In the genomic region with DNA sequence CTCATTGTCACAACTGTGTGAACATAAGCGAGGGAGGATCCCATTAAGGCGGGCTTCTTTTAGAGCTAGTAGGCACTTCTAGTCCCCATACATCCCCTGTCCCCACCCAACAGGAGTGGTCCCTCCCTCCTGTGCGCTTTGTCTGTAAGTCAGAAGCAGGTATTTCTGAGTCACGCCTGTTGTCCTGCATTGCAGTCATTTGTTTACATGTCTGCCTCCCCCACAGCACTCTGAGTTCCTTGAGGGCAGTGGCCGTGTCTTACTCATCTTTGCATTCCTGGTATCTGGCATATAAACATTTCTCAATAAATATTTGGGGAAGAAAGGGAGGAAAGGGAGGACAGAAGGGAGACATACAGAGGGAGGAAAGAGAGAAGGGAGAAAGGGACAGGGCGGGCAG, we compare ENCODE assay signal across 9 cellular contexts. TPM values are rescaled to one million over a fixed set of nuclear protein-coding genes. Genes with fewer than 3 reads are reported as not detected.
DNase-seq lines count a peak whose midpoint lies in the region; ATAC-seq and TF ChIP-seq lines count a peak whose summit lies in the region.
"Had no signal": no experiment of that assay in that cellular context is flagged by ENCODE, and none has a peak within 500 bp of the region (broad histone marks: within the 10 kb centered on the region; RNA-seq: fewer than 3 reads in every experiment).

No MANE protein-coding gene starts in this region.

- ATAC-seq in foreskin keratinocyte, result peak; percentile 71
- ATAC-seq: stimulated activated naive B cell treated with anti-CD40 and anti-IgM and Interleukin-4, amounts not matched to agents 10 μg/mL and 1 μg/mL and 100 μg/mL, for 72 hours had no signal

- POLR2A ChIA-PET in HEK293 (lab: Yijun Ruan, JAX), result no interaction called here

- CTCF ChIA-PET in HEK293 (lab: Yijun Ruan, JAX), result interaction anchor here (0.6 to 1.6 kb wide), 3 partner anchors 9 to 45 kb away, joined by 3 to 4 read pairs (median 3); no protein-coding TSS in a partner anchor

- TF ChIP-seq CTCF in HEK293 (tag by site-specific recombination; IDR thresholded peaks at IDR 0.05) (no peak), foreskin keratinocyte (conservative IDR thresholded peaks at IDR 0.05) (no peak)

- H3K36me3 ChIP-seq in HEK293 (ENCODE audit: control insufficient read depth in 2 of 2, insufficient read depth in 1 of 2, low read length in 2 of 2), result no peaks in the 10 kb centered on the region
- no peaks in the 10 kb centered on the region for H3K36me3 ChIP-seq in adipocyte (ENCODE audit: control insufficient read depth, insufficient read depth, low read length, severe bottlenecking)

- H3K9ac ChIP-seq in adipocyte (ENCODE audit: low read length), result no peak overlapping the region

- H3K27me3 ChIP-seq in adipocyte (replicated peaks; ENCODE audit: control insufficient read depth, insufficient read depth, low read length) (peaks cover 1% of the 10 kb centered on the region), foreskin keratinocyte (no peaks in the 10 kb centered on the region)

- no peak overlapping the region for H3K27ac ChIP-seq in HEK293 (ENCODE audit: extremely low read depth, low read depth, low read length)
- peak overlapping the region; percentile 89 for H3K27ac ChIP-seq in foreskin keratinocyte

- H3K9me3 ChIP-seq in HEK293 (ENCODE audit: control insufficient read depth, insufficient read depth, low read depth, low read length) (no peaks in the 10 kb centered on the region), adipocyte (ENCODE audit: control insufficient read depth, low read length) (no peaks in the 10 kb centered on the region)

- DNase-seq in adipocyte (ENCODE audit: low read depth) (peak; percentile 89), foreskin keratinocyte (peak; percentile 80 to 92), stromal cell of bone marrow (ENCODE audit: low read depth) (peak; percentile 13), NCI-H2227 (lab: John Stamatoyannopoulos, UW; ENCODE audit: unreplicated experiment) (no peak), NCI-H1092 (lab: John Stamatoyannopoulos, UW) (no peak), NCI-H2029 (lab: John Stamatoyannopoulos, UW) (no peak)
- DNase-seq: kidney; stimulated activated naive B cell treated with anti-CD40 and anti-IgM and Interleukin-4, amounts not matched to agents 10 μg/mL and 1 μg/mL and 100 μg/mL, for 72 hours had no signal

- H3K4me1 ChIP-seq in HEK293 (ENCODE audit: control insufficient read depth, insufficient read depth, low read length) (no peaks in the 10 kb centered on the region), adipocyte (ENCODE audit: control insufficient read depth, insufficient read depth, low read length) (peaks cover 48% of the 10 kb centered on the region), foreskin keratinocyte (peaks cover 33% of the 10 kb centered on the region)

- H3K4me3 ChIP-seq in HEK293 (ENCODE audit: low read depth, low read length) (no peak overlapping the region), adipocyte (ENCODE audit: low read length) (no peak overlapping the region)

TF ChIP-seq in HEK293, 187 proteins besides CTCF, POLR2A, EP300 and RAD21 (continues in another document):
- TF ChIP-seq ZNF624 (tag by site-specific recombination; IDR thresholded peaks at IDR 0.05) (no peak), ZNF623 (tag by site-specific recombination; IDR thresholded peaks at IDR 0.05) (no peak), GLIS1 (tag by site-specific recombination; IDR thresholded peaks at IDR 0.05) (0 out of 2 replicates have a peak, but pooled peaks have one; percentile 33), ZNF777 (tag by site-specific recombination; IDR thresholded peaks at IDR 0.05; ENCODE audit: borderline replicate concordance) (no peak), ZNF140 (tag by site-specific recombination; IDR thresholded peaks at IDR 0.05) (no peak), SP3 (tag by site-specific recombination; IDR thresholded peaks at IDR 0.05) (no peak), ZNF664 (tag by site-specific recombination; IDR thresholded peaks at IDR 0.05) (no peak), ZNF561 (tag by site-specific recombination; IDR thresholded peaks at IDR 0.05; ENCODE audit: borderline replicate concordance) (no peak), YY2 (tag by site-specific recombination; IDR thresholded peaks at IDR 0.05) (no peak), KLF9 (tag by site-specific recombination; IDR thresholded peaks at IDR 0.05; ENCODE audit: low read depth) (no peak), ZNF202 (tag by site-specific recombination; IDR thresholded peaks at IDR 0.05; ENCODE audit: borderline replicate concordance) (no peak), INSM2 (tag by site-specific recombination; IDR thresholded peaks at IDR 0.05) (no peak), KLF17 (tag by site-specific recombination; IDR thresholded peaks at IDR 0.05) (peak; percentile 96), FEZF1 (tag by site-specific recombination; IDR thresholded peaks at IDR 0.05) (no peak)
- TF ChIP-seq, protein P1, sequence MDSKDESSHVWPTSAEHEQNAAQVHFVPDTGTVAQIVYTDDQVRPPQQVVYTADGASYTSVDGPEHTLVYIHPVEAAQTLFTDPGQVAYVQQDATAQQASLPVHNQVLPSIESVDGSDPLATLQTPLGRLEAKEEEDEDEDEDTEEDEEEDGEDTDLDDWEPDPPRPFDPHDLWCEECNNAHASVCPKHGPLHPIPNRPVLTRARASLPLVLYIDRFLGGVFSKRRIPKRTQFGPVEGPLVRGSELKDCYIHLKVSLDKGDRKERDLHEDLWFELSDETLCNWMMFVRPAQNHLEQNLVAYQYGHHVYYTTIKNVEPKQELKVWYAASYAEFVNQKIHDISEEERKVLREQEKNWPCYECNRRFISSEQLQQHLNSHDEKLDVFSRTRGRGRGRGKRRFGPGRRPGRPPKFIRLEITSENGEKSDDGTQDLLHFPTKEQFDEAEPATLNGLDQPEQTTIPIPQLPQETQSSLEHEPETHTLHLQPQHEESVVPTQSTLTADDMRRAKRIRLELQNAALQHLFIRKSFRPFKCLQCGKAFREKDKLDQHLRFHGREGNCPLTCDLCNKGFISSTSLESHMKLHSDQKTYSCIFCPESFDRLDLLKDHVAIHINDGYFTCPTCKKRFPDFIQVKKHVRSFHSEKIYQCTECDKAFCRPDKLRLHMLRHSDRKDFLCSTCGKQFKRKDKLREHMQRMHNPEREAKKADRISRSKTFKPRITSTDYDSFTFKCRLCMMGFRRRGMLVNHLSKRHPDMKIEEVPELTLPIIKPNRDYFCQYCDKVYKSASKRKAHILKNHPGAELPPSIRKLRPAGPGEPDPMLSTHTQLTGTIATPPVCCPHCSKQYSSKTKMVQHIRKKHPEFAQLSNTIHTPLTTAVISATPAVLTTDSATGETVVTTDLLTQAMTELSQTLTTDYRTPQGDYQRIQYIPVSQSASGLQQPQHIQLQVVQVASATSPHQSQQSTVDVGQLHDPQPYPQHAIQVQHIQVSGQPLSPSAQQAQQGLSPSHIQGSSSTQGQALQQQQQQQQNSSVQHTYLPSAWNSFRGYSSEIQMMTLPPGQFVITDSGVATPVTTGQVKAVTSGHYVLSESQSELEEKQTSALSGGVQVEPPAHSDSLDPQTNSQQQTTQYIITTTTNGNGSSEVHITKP (tag by site-specific recombination; IDR thresholded peaks at IDR 0.05), result no peak
- TF ChIP-seq, protein P2, sequence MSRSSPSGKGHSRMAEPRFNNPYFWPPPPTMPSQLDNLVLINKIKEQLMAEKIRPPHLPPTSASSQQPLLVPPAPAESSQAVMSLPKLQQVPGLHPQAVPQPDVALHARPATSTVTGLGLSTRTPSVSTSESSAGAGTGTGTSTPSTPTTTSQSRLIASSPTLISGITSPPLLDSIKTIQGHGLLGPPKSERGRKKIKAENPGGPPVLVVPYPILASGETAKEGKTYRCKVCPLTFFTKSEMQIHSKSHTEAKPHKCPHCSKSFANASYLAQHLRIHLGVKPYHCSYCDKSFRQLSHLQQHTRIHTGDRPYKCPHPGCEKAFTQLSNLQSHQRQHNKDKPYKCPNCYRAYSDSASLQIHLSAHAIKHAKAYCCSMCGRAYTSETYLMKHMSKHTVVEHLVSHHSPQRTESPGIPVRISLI (tag by site-specific recombination; IDR thresholded peaks at IDR 0.05), result no peak
- TF ChIP-seq, protein P3, sequence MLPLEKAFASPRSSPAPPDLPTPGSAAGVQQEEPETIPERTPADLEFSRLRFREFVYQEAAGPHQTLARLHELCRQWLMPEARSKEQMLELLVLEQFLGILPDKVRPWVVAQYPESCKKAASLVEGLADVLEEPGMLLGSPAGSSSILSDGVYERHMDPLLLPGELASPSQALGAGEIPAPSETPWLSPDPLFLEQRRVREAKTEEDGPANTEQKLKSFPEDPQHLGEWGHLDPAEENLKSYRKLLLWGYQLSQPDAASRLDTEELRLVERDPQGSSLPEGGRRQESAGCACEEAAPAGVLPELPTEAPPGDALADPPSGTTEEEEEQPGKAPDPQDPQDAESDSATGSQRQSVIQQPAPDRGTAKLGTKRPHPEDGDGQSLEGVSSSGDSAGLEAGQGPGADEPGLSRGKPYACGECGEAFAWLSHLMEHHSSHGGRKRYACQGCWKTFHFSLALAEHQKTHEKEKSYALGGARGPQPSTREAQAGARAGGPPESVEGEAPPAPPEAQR (tag by site-specific recombination; IDR thresholded peaks at IDR 0.05), result no peak

RNA-seq across cellular contexts. Expression of gene PLEKHA6, which starts 40.3 kb away (rescaled TPM):
- total RNA-seq in foreskin keratinocyte, result 4.4 and 6.0 TPM in 2 replicates
- 2.0 and 2.4 TPM in 2 replicates for polyA plus RNA-seq in foreskin keratinocyte

Comparison
In these comparisons a context has a peak if more than half of its experiments do, and no peak if none do; other contexts are left out.
1. DNase-seq: peak in adipocyte (single experiment), foreskin keratinocyte (2 of 2) and stromal cell of bone marrow (single experiment); none in NCI-H2227 (single experiment), NCI-H1092 (single experiment) and NCI-H2029 (single experiment).